In genomic region chr15:56749982-56750381, GRCh38 we compare ENCODE assay signal across 15 cellular contexts. TPM values are rescaled to one million over a fixed set of nuclear protein-coding genes. Genes with fewer than 3 reads are reported as not detected.
DNase-seq lines count a peak whose midpoint lies in the region; ATAC-seq and TF ChIP-seq lines count a peak whose summit lies in the region.
"Had no signal": no experiment of that assay in that cellular context is flagged by ENCODE, and none has a peak within 500 bp of the region (broad histone marks: within the 10 kb centered on the region; RNA-seq: fewer than 3 reads in every experiment).

No MANE protein-coding gene starts in this region.

- TF ChIP-seq CTCF in cardiac fibroblast (IDR thresholded peaks at IDR 0.05; ENCODE audit: low read depth, low read length) (no peak), fibroblast of villous mesenchyme (IDR thresholded peaks at IDR 0.05; ENCODE audit: insufficient read depth, low read depth, low read length) (no peak), CD14-positive monocyte (IDR thresholded peaks at IDR 0.05) (no peak)

- H3K27me3 Mint-ChIP-seq in CD14-positive monocyte (ENCODE audit: low read depth in 3 of 3): no peaks in the 10 kb centered on the region
- peaks cover 8% of the 10 kb centered on the region for H3K27me3 Mint-ChIP-seq in activated T-cell treated with anti-CD3 and anti-CD28 coated beads, Interleukin-2, amount 50 U/mL, for 72 hours (ENCODE audit: low read depth)

- H3K4me3 ChIP-seq in cardiac fibroblast (replicated peaks in 1 of 2; ENCODE audit: low read depth in 2 of 2, low read length in 2 of 2): no peak overlapping the region
- H3K4me3 ChIP-seq in fibroblast of villous mesenchyme (ENCODE audit: low read depth, low read length): no peak overlapping the region
- H3K4me3 ChIP-seq: Peyer's patch had no signal

- H3K9me3 Mint-ChIP-seq in CD14-positive monocyte: peaks cover 0 to 2% (median 0%) of the 10 kb centered on the region in 7 donors
- H3K9me3 Mint-ChIP-seq in activated T-cell treated with anti-CD3 and anti-CD28 coated beads, Interleukin-2, amount 50 U/mL, for 72 hours: no peaks in the 10 kb centered on the region
- H3K9me3 Mint-ChIP-seq: CD8-positive, alpha-beta memory T cell had no signal

- no peak overlapping the region for H3K4me3 Mint-ChIP-seq in CD14-positive monocyte
- no peak overlapping the region for H3K4me3 Mint-ChIP-seq in activated T-cell treated with anti-CD3 and anti-CD28 coated beads, Interleukin-2, amount 50 U/mL, for 72 hours
- H3K4me3 Mint-ChIP-seq: CD8-positive, alpha-beta memory T cell had no signal

- no peaks in the 10 kb centered on the region for H3K36me3 Mint-ChIP-seq in CD14-positive monocyte
- H3K36me3 Mint-ChIP-seq in activated T-cell treated with anti-CD3 and anti-CD28 coated beads, Interleukin-2, amount 50 U/mL, for 72 hours (ENCODE audit: insufficient read depth in 2 of 2): no peaks in the 10 kb centered on the region
- H3K36me3 Mint-ChIP-seq: CD8-positive, alpha-beta memory T cell had no signal

- ATAC-seq in Right ventricle myocardium superior (ENCODE audit: poor library complexity): peak; percentile 57
- no peak for ATAC-seq in activated T-cell treated with anti-CD3 and anti-CD28 coated beads, Interleukin-2, amount 50 U/mL, for 72 hours (replicated peaks in 1 of 2)

- intact Hi-C loops in Right ventricle myocardium superior (cut with DNase I) (no loop called here), cardiac septum (cut with DNase I) (no loop called here), CD14-positive monocyte (cut with micrococcal nuclease) (no loop called here)

- no peak for DNase-seq in Right ventricle myocardium superior
- DNase-seq in cardiac septum (ENCODE audit: low spot score): no peak
- DNase-seq in cardiac fibroblast (ENCODE audit: low read depth in 2 of 2): peak; percentile 60 to 65
- peak; percentile 69 for DNase-seq in fibroblast of villous mesenchyme (ENCODE audit: low read depth)
- peak; percentile 83 for DNase-seq in stromal cell of bone marrow (ENCODE audit: low read depth)
- DNase-seq in CD14-positive monocyte (ENCODE audit: low spot score): no peak
- DNase-seq in NCI-H510A treated with DMSO at 0.1 percent for 48 hours (lab: John Stamatoyannopoulos, UW): no peak
- DNase-seq in activated T-cell treated with anti-CD3 and anti-CD28 coated beads, Interleukin-2, amount 50 U/mL, for 72 hours: no peak
- DNase-seq: BE2C; CD8-positive, alpha-beta memory T cell; NCI-H1436; NCI-H2029 treated with DMSO at 0.1 percent for 48 hours; NCI-H510A; Peyer's patch; SIG-M5 had no signal

- H3K27ac Mint-ChIP-seq in CD14-positive monocyte: no peak overlapping the region
- no peak overlapping the region for H3K27ac Mint-ChIP-seq in activated T-cell treated with anti-CD3 and anti-CD28 coated beads, Interleukin-2, amount 50 U/mL, for 72 hours
- H3K27ac Mint-ChIP-seq: CD8-positive, alpha-beta memory T cell had no signal

- H3K4me1 Mint-ChIP-seq in CD14-positive monocyte: no peaks in the 10 kb centered on the region
- no peaks in the 10 kb centered on the region for H3K4me1 Mint-ChIP-seq in activated T-cell treated with anti-CD3 and anti-CD28 coated beads, Interleukin-2, amount 50 U/mL, for 72 hours (ENCODE audit: low read depth)
- H3K4me1 Mint-ChIP-seq: CD8-positive, alpha-beta memory T cell had no signal

RNA-seq across cellular contexts. Expression of gene ZNF280D, which starts 16.7 kb away (rescaled TPM):
- total RNA-seq in Right ventricle myocardium superior (21.1 TPM), cardiac septum (34.7 TPM), fibroblast of villous mesenchyme (25.8 and 51.8 TPM in 2 replicates)
- polyA plus RNA-seq in CD14-positive monocyte: 1 to 10 TPM; 5.1 to 8.0 TPM
- 10 to 100 TPM; 21.3 to 26.1 TPM for total RNA-seq in activated T-cell treated with anti-CD3 and anti-CD28 coated beads, Interleukin-2, amount 50 U/mL, for 72 hours

Comparison
In these comparisons a context has a peak if more than half of its experiments do, and no peak if none do; other contexts are left out.
1. DNase-seq: peak in cardiac fibroblast (2 of 2), fibroblast of villous mesenchyme (single experiment) and stromal cell of bone marrow (single experiment); none in Right ventricle myocardium superior (single experiment), cardiac septum (single experiment), CD14-positive monocyte (single experiment), NCI-H510A treated with DMSO at 0.1 percent for 48 hours (single experiment) and activated T-cell treated with anti-CD3 and anti-CD28 coated beads, Interleukin-2, amount 50 U/mL, for 72 hours (0 of 2).